Comparison of ENCODE assay signal across 9 cellular contexts in genomic region chr6:134938896-134939295, GRCh38. TPM values are rescaled to one million over a fixed set of nuclear protein-coding genes. Genes with fewer than 3 reads are reported as not detected.
DNase-seq lines count a peak whose midpoint lies in the region; ATAC-seq and TF ChIP-seq lines count a peak whose summit lies in the region.
"Had no signal": no experiment of that assay in that cellular context is flagged by ENCODE, and none has a peak within 500 bp of the region (broad histone marks: within the 10 kb centered on the region; RNA-seq: fewer than 3 reads in every experiment).

No MANE protein-coding gene starts in this region.

- H3K4me3 Mint-ChIP-seq in activated B cell treated with CpG ODN at 0.5 μM for 24 hours: no peak overlapping the region

- TF ChIP-seq CTCF in activated B cell treated with CpG ODN at 0.5 μM for 24 hours (IDR thresholded peaks at IDR 0.05): no peak

- DNase-seq in activated B cell treated with CpG ODN at 0.5 μM for 24 hours (no peak), dermis blood vessel endothelial cell (peak; percentile 54), T-helper 9 cell (no peak), GM03348 (ENCODE audit: low spot score) (no peak), DMS153 (lab: John Stamatoyannopoulos, UW) (no peak), AG08395 (ENCODE audit: low spot score) (no peak)
- peak; percentile 33 to 43 for DNase-seq in stimulated activated CD8-positive, alpha-beta memory T cell treated with anti-CD3 and anti-CD28 coated beads, Interleukin-4, amount 100 ng/mL, for 4 hours (ENCODE audit: low read depth in 2 of 2, low spot score in 1 of 2)
- DNase-seq: esophagus squamous epithelium had no signal

- no peaks in the 10 kb centered on the region for H3K36me3 Mint-ChIP-seq in activated B cell treated with CpG ODN at 0.5 μM for 24 hours (ENCODE audit: low read depth)

- no peak overlapping the region for H3K27ac Mint-ChIP-seq in activated B cell treated with CpG ODN at 0.5 μM for 24 hours

- CTCF ChIA-PET in activated B cell treated with CpG ODN at 0.5 μM for 24 hours (lab: Charles Lee): interaction anchor here (2.4 to 5.3 kb wide), 6 partner anchors 8 to 1015 kb away, joined by 14 to 80 read pairs (median 19); no protein-coding TSS in a partner anchor

- H3K27me3 Mint-ChIP-seq in activated B cell treated with CpG ODN at 0.5 μM for 24 hours: no peaks in the 10 kb centered on the region

- H3K4me1 Mint-ChIP-seq in activated B cell treated with CpG ODN at 0.5 μM for 24 hours: peaks cover 3% of the 10 kb centered on the region

- intact Hi-C loops in activated B cell treated with CpG ODN at 0.5 μM for 24 hours (cut with micrococcal nuclease): no loop called here

- ATAC-seq in GM19463 (IDR thresholded peaks at IDR 0.05; ENCODE audit: unreplicated experiment) (peak; percentile 93), activated B cell treated with CpG ODN at 0.5 μM for 24 hours (ENCODE audit: low read depth) (peak; percentile 54)

- no peaks in the 10 kb centered on the region for H3K9me3 Mint-ChIP-seq in activated B cell treated with CpG ODN at 0.5 μM for 24 hours

- POLR2A ChIA-PET in activated B cell treated with CpG ODN at 0.5 μM for 24 hours (lab: Charles Lee): interaction anchor here (2.4 kb wide), 1 partner anchor 765 kb away, joined by 9 read pairs; no protein-coding TSS in a partner anchor

RNA-seq across cellular contexts. Expression of gene ALDH8A1, which starts 11.0 kb away (rescaled TPM):
- 0.20 and 0.53 TPM in 2 replicates for total RNA-seq in activated B cell treated with CpG ODN at 0.5 μM for 24 hours
- 0.37 and 0.51 TPM in 2 replicates for total RNA-seq in dermis blood vessel endothelial cell

Comparison
In these comparisons a context has a peak if more than half of its experiments do, and no peak if none do; other contexts are left out.
1. DNase-seq: peak in dermis blood vessel endothelial cell (single experiment) and stimulated activated CD8-positive, alpha-beta memory T cell treated with anti-CD3 and anti-CD28 coated beads, Interleukin-4, amount 100 ng/mL, for 4 hours (2 of 2); none in activated B cell treated with CpG ODN at 0.5 μM for 24 hours (single experiment), T-helper 9 cell (single experiment), GM03348 (single experiment), DMS153 (single experiment) and AG08395 (single experiment).